In the genomic region with DNA sequence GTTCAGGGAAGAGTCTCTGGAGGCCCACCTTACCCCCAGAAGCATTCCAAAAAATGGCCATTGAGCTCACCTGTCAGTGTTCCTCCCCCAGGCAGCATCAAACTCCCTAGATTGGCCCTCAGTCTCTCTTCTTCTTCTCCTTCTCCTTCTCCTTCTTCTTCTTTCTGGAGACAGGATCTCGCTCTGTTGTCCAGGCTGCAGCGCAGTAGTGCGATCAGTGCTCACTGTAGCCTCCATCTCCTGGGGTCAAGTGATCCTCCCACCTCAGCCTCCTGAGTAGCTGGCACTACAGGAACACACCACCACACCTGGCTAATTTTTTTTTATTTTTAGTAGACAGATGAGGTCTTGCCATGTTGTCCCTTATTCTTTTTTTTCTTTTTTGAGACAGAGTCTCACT, we compare ENCODE assay signal across 42 cellular contexts. TPM values are rescaled to one million over a fixed set of nuclear protein-coding genes. Genes with fewer than 3 reads are reported as not detected.
"Had no signal": no experiment of that assay in that cellular context is flagged by ENCODE, and none has a peak within 500 bp of the region (broad histone marks: within the 10 kb centered on the region; RNA-seq: fewer than 3 reads in every experiment).

No MANE protein-coding gene starts in this region.

- DNase-seq: activated CD4-positive, alpha-beta memory T cell treated with anti-CD3 and anti-CD28 coated beads for 36 hours; activated CD4-positive, alpha-beta T cell treated with anti-CD3 and anti-CD28 coated beads for 36 hours; activated CD4-positive, alpha-beta T cell treated with anti-CD3 and anti-CD28 coated beads, Interleukin-2, amount 10 ng/mL, durations not matched to agents 24 days and 14 days; activated CD4-positive, CD25-positive, alpha-beta regulatory T cell; activated CD4-positive, CD25-positive, alpha-beta regulatory T cell treated with anti-CD3 and anti-CD28 coated beads, Interleukin-2, amount 50 U/mL, for 72 hours; activated CD8-positive, alpha-beta memory T cell treated with anti-CD3 and anti-CD28 coated beads, Interleukin-2, amount 10 ng/mL, durations not matched to agents 7 days and 5 days; activated CD8-positive, alpha-beta memory T cell treated with anti-CD3 and anti-CD28 coated beads, Interleukin-2, amount 50 U/mL, for 4 hours; activated CD8-positive, alpha-beta T cell treated with anti-CD3 and anti-CD28 coated beads, Interleukin-2, amount 10 ng/mL, durations not matched to agents 7 days and 5 days; activated effector memory CD4-positive, alpha-beta T cell treated with anti-CD3 and anti-CD28 coated beads, Interleukin-2, amount 50 U/mL, for 16 hours; activated naive CD4-positive, alpha-beta T cell treated with anti-CD3 and anti-CD28 coated beads for 36 hours; activated naive CD8-positive, alpha-beta T cell treated with anti-CD3 and anti-CD28 coated beads for 36 hours; activated naive CD8-positive, alpha-beta T cell treated with anti-CD3 and anti-CD28 coated beads, Interleukin-2, amount 50 U/mL, for 24 hours; activated T-cell treated with anti-CD3 and anti-CD28 coated beads, Interleukin-2, amount 50 U/mL, for 1 hour; activated T-cell treated with anti-CD3 and anti-CD28 coated beads, Interleukin-2, amount 50 U/mL, for 48 hours; adrenal gland; amygdala; aorta; body of pancreas; caudate nucleus; cortex of kidney; dermis blood vessel endothelial cell; effector CD4-positive, alpha-beta T cell; esophagus squamous epithelium; foreskin melanocyte; T-helper 1 cell; T-helper 17 cell; T1000; WERI-Rb-1 had no signal

- H3K4me1 ChIP-seq: adrenal gland, body of pancreas, gastroesophageal sphincter had no signal

- H3K27me3 ChIP-seq: adrenal gland, body of pancreas had no signal

- H3K4me3 Mint-ChIP-seq: activated CD4-positive, alpha-beta memory T cell treated with anti-CD3 and anti-CD28 coated beads for 36 hours; activated CD4-positive, alpha-beta T cell treated with anti-CD3 and anti-CD28 coated beads for 36 hours; activated CD4-positive, alpha-beta T cell treated with anti-CD3 and anti-CD28 coated beads, Interleukin-2, amount 10 ng/mL, durations not matched to agents 24 days and 14 days; activated CD8-positive, alpha-beta memory T cell treated with anti-CD3 and anti-CD28 coated beads, Interleukin-2, amount 10 ng/mL, durations not matched to agents 7 days and 5 days; activated CD8-positive, alpha-beta T cell treated with anti-CD3 and anti-CD28 coated beads, Interleukin-2, amount 10 ng/mL, durations not matched to agents 7 days and 5 days; activated naive CD4-positive, alpha-beta T cell treated with anti-CD3 and anti-CD28 coated beads for 36 hours; activated naive CD4-positive, alpha-beta T cell treated with anti-CD3 and anti-CD28 coated beads, Interleukin-2, amount 50 U/mL, for 24 hours; activated naive CD8-positive, alpha-beta T cell treated with anti-CD3 and anti-CD28 coated beads for 36 hours; activated naive CD8-positive, alpha-beta T cell treated with anti-CD3 and anti-CD28 coated beads, Interleukin-2, amount 50 U/mL, for 24 hours; activated T-helper 1 cell treated with anti-CD3 and anti-CD28 coated beads, Interleukin-12 subunit alpha, Interleukin-12 subunit beta, Interleukin-2, Interleukin-4 antibody, amounts not matched to agents 30 ng/mL and 10 ng/mL and 1 ng/mL, durations not matched to agents 14 hours and 24 hours and 36 hours; T-helper 17 cell; T-helper 2 cell treated with Interferon-gamma antibody and Interleukin-4, amounts not matched to agents 5 μg/mL and 100 μg/mL, for 36 hours had no signal

- H3K27ac Mint-ChIP-seq: activated CD4-positive, alpha-beta memory T cell treated with anti-CD3 and anti-CD28 coated beads for 36 hours; activated CD4-positive, alpha-beta T cell treated with anti-CD3 and anti-CD28 coated beads for 36 hours; activated CD8-positive, alpha-beta memory T cell treated with anti-CD3 and anti-CD28 coated beads, Interleukin-2, amount 10 ng/mL, durations not matched to agents 7 days and 5 days; activated CD8-positive, alpha-beta T cell treated with anti-CD3 and anti-CD28 coated beads, Interleukin-2, amount 10 ng/mL, durations not matched to agents 7 days and 5 days; activated naive CD4-positive, alpha-beta T cell treated with anti-CD3 and anti-CD28 coated beads for 36 hours; activated naive CD4-positive, alpha-beta T cell treated with anti-CD3 and anti-CD28 coated beads, Interleukin-2, amount 50 U/mL, for 24 hours; activated naive CD8-positive, alpha-beta T cell treated with anti-CD3 and anti-CD28 coated beads for 36 hours; activated naive CD8-positive, alpha-beta T cell treated with anti-CD3 and anti-CD28 coated beads, Interleukin-2, amount 50 U/mL, for 24 hours; activated T-helper 1 cell treated with anti-CD3 and anti-CD28 coated beads, Interleukin-12 subunit alpha, Interleukin-12 subunit beta, Interleukin-2, Interleukin-4 antibody, amounts not matched to agents 30 ng/mL and 10 ng/mL and 1 ng/mL, durations not matched to agents 14 hours and 24 hours and 36 hours; activated T-helper 2 cell treated with anti-CD3 and anti-CD28 coated beads, Interferon-gamma antibody, Interleukin-2, Interleukin-4, amounts not matched to agents 10 μg/mL and 5 μg/mL and 100 μg/mL, durations not matched to agents 14 hours and 24 hours and 36 hours; T-helper 2 cell treated with Interferon-gamma antibody and Interleukin-4, amounts not matched to agents 5 μg/mL and 100 μg/mL, for 36 hours had no signal

- H3K9me3 Mint-ChIP-seq: activated naive CD4-positive, alpha-beta T cell treated with anti-CD3 and anti-CD28 coated beads for 36 hours; activated naive CD4-positive, alpha-beta T cell treated with anti-CD3 and anti-CD28 coated beads, Interleukin-2, amount 50 U/mL, for 24 hours; activated naive CD8-positive, alpha-beta T cell treated with anti-CD3 and anti-CD28 coated beads, Interleukin-2, amount 50 U/mL, for 24 hours; activated T-helper 1 cell treated with anti-CD3 and anti-CD28 coated beads, Interleukin-12 subunit alpha, Interleukin-12 subunit beta, Interleukin-2, Interleukin-4 antibody, amounts not matched to agents 30 ng/mL and 10 ng/mL and 1 ng/mL, durations not matched to agents 14 hours and 24 hours and 36 hours had no signal

- FAIRE-seq: colon, endometrium, endothelial cell of umbilical vein had no signal

- H3K27ac ChIP-seq: adrenal gland, body of pancreas, epithelial cell of prostate, esophagus squamous epithelium, gastroesophageal sphincter, WERI-Rb-1 had no signal

- H3K36me3 Mint-ChIP-seq: activated CD4-positive, alpha-beta memory T cell treated with anti-CD3 and anti-CD28 coated beads for 36 hours; activated CD8-positive, alpha-beta memory T cell treated with anti-CD3 and anti-CD28 coated beads, Interleukin-2, amount 10 ng/mL, durations not matched to agents 7 days and 5 days; activated naive CD4-positive, alpha-beta T cell treated with anti-CD3 and anti-CD28 coated beads, Interleukin-2, amount 50 U/mL, for 24 hours; activated naive CD8-positive, alpha-beta T cell treated with anti-CD3 and anti-CD28 coated beads for 36 hours had no signal

- H3K4me3 ChIP-seq: adrenal gland, body of pancreas, esophagus squamous epithelium, gastroesophageal sphincter had no signal

- H3K9me3 ChIP-seq: adrenal gland, body of pancreas, esophagus squamous epithelium, gastroesophageal sphincter had no signal

- H3K36me3 ChIP-seq: adrenal gland, esophagus squamous epithelium, gastroesophageal sphincter, WERI-Rb-1 had no signal

- ATAC-seq: activated CD8-positive, alpha-beta memory T cell treated with anti-CD3 and anti-CD28 coated beads, Interleukin-2, amount 10 ng/mL, durations not matched to agents 7 days and 5 days; activated naive CD8-positive, alpha-beta T cell treated with anti-CD3 and anti-CD28 coated beads, Interleukin-2, amount 50 U/mL, for 24 hours; body of pancreas; gastroesophageal sphincter; T-helper 17 cell had no signal

RNA-seq across cellular contexts. Expression of a gene that starts 16.4 kb away (rescaled TPM):
- total RNA-seq: activated CD8-positive, alpha-beta memory T cell treated with anti-CD3 and anti-CD28 coated beads, Interleukin-2, amount 10 ng/mL, durations not matched to agents 7 days and 5 days; activated CD8-positive, alpha-beta T cell treated with anti-CD3 and anti-CD28 coated beads, Interleukin-2, amount 10 ng/mL, durations not matched to agents 7 days and 5 days; activated naive CD4-positive, alpha-beta T cell treated with anti-CD3 and anti-CD28 coated beads for 36 hours; T-helper 17 cell had no signal

RNA-seq across cellular contexts. Expression of a gene that starts 16.5 kb away (rescaled TPM):
- total RNA-seq: activated CD4-positive, alpha-beta memory T cell treated with anti-CD3 and anti-CD28 coated beads for 36 hours; activated CD4-positive, alpha-beta T cell treated with anti-CD3 and anti-CD28 coated beads for 36 hours; activated CD4-positive, alpha-beta T cell treated with anti-CD3 and anti-CD28 coated beads, Interleukin-2, amount 10 ng/mL, durations not matched to agents 24 days and 14 days; activated CD8-positive, alpha-beta memory T cell treated with anti-CD3 and anti-CD28 coated beads for 36 hours; activated CD8-positive, alpha-beta memory T cell treated with anti-CD3 and anti-CD28 coated beads, Interleukin-2, amount 10 ng/mL, durations not matched to agents 7 days and 5 days; activated CD8-positive, alpha-beta T cell treated with anti-CD3 and anti-CD28 coated beads, Interleukin-2, amount 10 ng/mL, durations not matched to agents 7 days and 5 days; activated naive CD4-positive, alpha-beta T cell treated with anti-CD3 and anti-CD28 coated beads for 36 hours; activated naive CD8-positive, alpha-beta T cell treated with anti-CD3 and anti-CD28 coated beads for 36 hours; activated T-helper 1 cell treated with anti-CD3 and anti-CD28 coated beads, Interleukin-12 subunit alpha, Interleukin-12 subunit beta, Interleukin-2, Interleukin-4 antibody, amounts not matched to agents 30 ng/mL and 10 ng/mL and 1 ng/mL, durations not matched to agents 14 hours and 24 hours and 36 hours; activated T-helper 2 cell treated with anti-CD3 and anti-CD28 coated beads, Interferon-gamma antibody, Interleukin-2, Interleukin-4, amounts not matched to agents 10 μg/mL and 5 μg/mL and 100 μg/mL, durations not matched to agents 14 hours and 24 hours and 36 hours; body of pancreas; chondrocyte; dermis blood vessel endothelial cell; endothelial cell of umbilical vein; fibroblast of lung; fibroblast of villous mesenchyme; glomerular endothelial cell; T-helper 17 cell had no signal
- polyA plus RNA-seq: endothelial cell of umbilical vein, fibroblast of lung had no signal
